Comparison of ENCODE assay signal across 32 cellular contexts in genomic region chr9:130950039-130950311, GRCh38. TPM values are rescaled to one million over a fixed set of nuclear protein-coding genes. Genes with fewer than 3 reads are reported as not detected.
"Had no signal": no experiment of that assay in that cellular context is flagged by ENCODE, and none has a peak within 500 bp of the region (broad histone marks: within the 10 kb centered on the region; RNA-seq: fewer than 3 reads in every experiment).

No MANE protein-coding gene starts in this region.

- FAIRE-seq: colon, endometrium, kidney had no signal

- DNase-seq: cortex of kidney; effector CD8-positive, alpha-beta T cell; effector memory CD8-positive, alpha-beta T cell; erythroblast; esophagus squamous epithelium; foreskin fibroblast; foreskin melanocyte; gastrocnemius medialis; glutamatergic neuron; head of caudate nucleus; heart right ventricle; hippocampal formation; kidney; kidney glomerular epithelial cell; left lung; left ventricle myocardium superior; mammary epithelial cell had no signal

- H3K4me1 Mint-ChIP-seq: memory B cell, mesothelial cell of epicardium had no signal

- H3K36me3 Mint-ChIP-seq: memory B cell, mesothelial cell of epicardium had no signal

- H3K36me3 ChIP-seq: esophagus squamous epithelium, gastrocnemius medialis, heart right ventricle, left lung had no signal

- H3K27ac ChIP-seq: epithelial cell of prostate, esophagus squamous epithelium, gastrocnemius medialis, heart right ventricle, left lung had no signal

- H3K9me3 ChIP-seq: gastrocnemius medialis, left lung had no signal

- ATAC-seq: effector memory CD8-positive, alpha-beta T cell; esophagus mucosa; gastrocnemius medialis; heart right ventricle; left lung; left ventricle myocardium superior had no signal

- H3K27ac Mint-ChIP-seq: dendritic cell treated with granulocyte-macrophage colony-stimulating factor and Interleukin-4, amounts not matched to agents 40 ng/mL and 50 ng/mL, for 4 days; endodermal cell; memory B cell; mesothelial cell of epicardium had no signal

- H3K4me1 ChIP-seq: esophagus squamous epithelium, gastrocnemius medialis, heart right ventricle, left lung had no signal

- H3K9me3 Mint-ChIP-seq: dendritic cell treated with granulocyte-macrophage colony-stimulating factor and Interleukin-4, amounts not matched to agents 40 ng/mL and 50 ng/mL, for 4 days; mesothelial cell of epicardium had no signal

- H3K4me3 Mint-ChIP-seq: dendritic cell treated with granulocyte-macrophage colony-stimulating factor and Interleukin-4, amounts not matched to agents 40 ng/mL and 50 ng/mL, for 4 days; effector memory CD8-positive, alpha-beta T cell; endodermal cell; memory B cell; mesothelial cell of epicardium had no signal

- H3K4me3 ChIP-seq: esophagus squamous epithelium, gastrocnemius medialis, heart right ventricle, left lung, lung had no signal

RNA-seq across cellular contexts. Expression of gene FIBCD1, which starts 10.9 kb away (rescaled TPM):
- total RNA-seq: esophagus squamous epithelium, gastrocnemius medialis, glomerular endothelial cell, mesenteric fat pad had no signal

RNA-seq across cellular contexts. Expression of gene QRFP, which starts 53.4 kb away (rescaled TPM):
- total RNA-seq: cerebellum, dermis microvascular lymphatic vessel endothelial cell, endodermal cell, esophagus mucosa, gastrocnemius medialis, glomerular endothelial cell, heart right ventricle, kidney, left ventricle myocardium superior, lower leg skin, lung, mammary epithelial cell, mesenteric fat pad, mesothelial cell of epicardium, mucosa of gallbladder had no signal

RNA-seq across cellular contexts. Expression of gene LAMC3, which starts 59.0 kb away (rescaled TPM):
- total RNA-seq: mammary epithelial cell had no signal
